Comparison of ENCODE assay signal across 8 cellular contexts in the genomic region with DNA sequence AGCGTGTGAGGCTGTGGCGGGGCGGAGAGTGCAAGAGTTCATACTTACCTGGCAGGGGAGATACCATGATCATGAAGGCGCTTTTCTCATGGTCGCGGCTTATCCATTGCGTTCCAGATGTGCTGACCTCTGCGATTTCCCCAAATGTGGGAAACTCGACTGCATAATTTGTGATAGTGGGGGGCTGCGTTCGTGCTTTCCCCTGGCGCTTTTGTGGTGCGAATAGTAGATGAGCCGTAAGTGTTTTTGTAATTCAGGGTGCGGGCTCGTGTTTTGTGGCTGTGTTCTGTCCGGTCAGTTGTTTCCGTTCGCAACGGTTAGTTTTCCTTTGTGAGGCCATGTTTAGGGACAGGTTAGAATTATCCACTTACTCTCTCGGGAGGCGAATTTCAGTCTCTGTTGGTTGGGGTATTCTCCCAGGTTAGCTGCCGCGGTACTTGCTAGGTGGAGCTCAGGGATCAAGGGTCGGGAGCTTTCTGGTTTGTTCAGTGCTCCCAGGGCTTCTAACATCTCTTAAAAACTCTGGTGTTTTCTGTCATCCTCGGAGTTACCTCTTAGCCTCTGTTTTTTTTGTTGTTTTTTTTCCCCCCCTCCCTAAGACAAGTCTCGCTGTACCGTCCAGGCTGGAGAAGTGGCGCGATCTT. TPM values are rescaled to one million over a fixed set of nuclear protein-coding genes. Genes with fewer than 3 reads are reported as not detected.
DNase-seq lines count a peak whose midpoint lies in the region; ATAC-seq, FAIRE-seq and TF ChIP-seq lines count a peak whose summit lies in the region.
"Not testable (repeated sequence)": the region's sequence is repeated elsewhere in the genome, so short reads cannot be mapped to it uniquely, and the experiment has no call there.

No MANE protein-coding gene starts in this region.

- not testable (repeated sequence) for FAIRE-seq in GM12891 (lab: Jason Lieb, UNC)

- H3K9me3 ChIP-seq in adrenal gland (replicated peaks in 1 of 3); heart right ventricle; tibial artery: not testable (repeated sequence)

- ATAC-seq in HG02623 (IDR thresholded peaks at IDR 0.05; ENCODE audit: unreplicated experiment), result peak; percentile 62
- ATAC-seq in heart right ventricle, result peak; percentile 86 to 96 (median 92)

- WGBS in adrenal gland, 4 donors, result 0 to 1% (median 1%) methylated on average over 23 to 30 of the region's 30 CpGs
- WGBS in heart right ventricle, 2 donors, result 2% methylated on average over 30 of the region's 30 CpGs

- H3K27ac ChIP-seq in adrenal gland, result peak overlapping the region in 4 of 5 donors; percentile 31 to 85 (median 69)
- peak overlapping the region in 6 of 10 donors; percentile 50 to 68 (median 52) for H3K27ac ChIP-seq in heart right ventricle
- peak overlapping the region; percentile 74 to 76 for H3K27ac ChIP-seq in tibial artery

- H3K4me3 ChIP-seq in adrenal gland (peak overlapping the region in 1 of 4 donors; percentile 57), heart right ventricle (peak overlapping the region in 9 of 10 donors; percentile 29 to 51 (median 47)), tibial artery (peak overlapping the region; percentile 51 to 57)

- not testable (repeated sequence) for H3K36me3 ChIP-seq in adrenal gland (replicated peaks in 1 of 2); heart right ventricle; tibial artery

- TF ChIP-seq POLR2A in GM12891 (IDR thresholded peaks at IDR 0.05; ENCODE audit: low read depth, low read length), result peak; percentile 97
- TF ChIP-seq POLR2A in adrenal gland (IDR thresholded peaks at IDR 0.05), result peak; percentile 98 to 99

- H3K27me3 ChIP-seq in adrenal gland, heart right ventricle, tibial artery: not testable (repeated sequence)

- intact Hi-C loops in adrenal gland (cut with DNase I); heart right ventricle (cut with DNase I); posterior cingulate gyrus (cut with DNase I); tibial artery (cut with DNase I; ENCODE audit: low total_unique reads): not testable (repeated sequence)

- not testable (repeated sequence) for H3K4me1 ChIP-seq in adrenal gland (replicated peaks in 1 of 2); heart right ventricle; tibial artery

- peak in 1 of 6 experiments; percentile 10 for TF ChIP-seq CTCF in adrenal gland (IDR thresholded peaks at IDR 0.05)
- TF ChIP-seq CTCF in heart right ventricle (IDR thresholded peaks at IDR 0.05); tibial artery (IDR thresholded peaks at IDR 0.05): not testable (repeated sequence)

- not testable (repeated sequence) for DNase-seq in GM12891 (ENCODE audit: insufficient read length, low spot score)
- peak; percentile 92 to 98 (median 97) for DNase-seq in NCI-H1417 (lab: John Stamatoyannopoulos, UW)
- DNase-seq in T-helper 1 cell, result peak; percentile 58 to 98 (median 80)
- peak; percentile 69 to 97 (median 89) for DNase-seq in adrenal gland
- peak; percentile 56 to 85 for DNase-seq in heart right ventricle
- DNase-seq in posterior cingulate gyrus, result peak; percentile 53 to 94 (median 67)
- DNase-seq in tibial artery, result peak; percentile 79 to 84

TF ChIP-seq in GM12891, 5 proteins besides CTCF, POLR2A, EP300 and RAD21:
- TF ChIP-seq TAF1 (IDR thresholded peaks at IDR 0.05; ENCODE audit: low read depth, low read length) (peak; percentile 82), PAX5 (IDR thresholded peaks at IDR 0.05; ENCODE audit: insufficient read depth, low read length, severe bottlenecking) (peak; percentile 73), POLR2AphosphoS5 (IDR thresholded peaks at IDR 0.05; ENCODE audit: low read depth, low read length) (peak; percentile 99), POU2F2 (IDR thresholded peaks at IDR 0.05; ENCODE audit: low read depth, low read length) (peak; percentile 100)

RNA-seq across cellular contexts. Expression of a gene that starts 39.6 kb away (rescaled TPM):
- not detected for polyA plus RNA-seq in GM12891 (2012; ENCODE audit: low read depth, missing spikeins)
- total RNA-seq in adrenal gland, result not detected
- polyA plus RNA-seq in adrenal gland, result under 1 TPM in 1 of 3 donors, not detected in 2; under 0.01 TPM
- total RNA-seq in heart right ventricle, result not detected
- not detected for polyA plus RNA-seq in heart right ventricle
